In the genomic region with DNA sequence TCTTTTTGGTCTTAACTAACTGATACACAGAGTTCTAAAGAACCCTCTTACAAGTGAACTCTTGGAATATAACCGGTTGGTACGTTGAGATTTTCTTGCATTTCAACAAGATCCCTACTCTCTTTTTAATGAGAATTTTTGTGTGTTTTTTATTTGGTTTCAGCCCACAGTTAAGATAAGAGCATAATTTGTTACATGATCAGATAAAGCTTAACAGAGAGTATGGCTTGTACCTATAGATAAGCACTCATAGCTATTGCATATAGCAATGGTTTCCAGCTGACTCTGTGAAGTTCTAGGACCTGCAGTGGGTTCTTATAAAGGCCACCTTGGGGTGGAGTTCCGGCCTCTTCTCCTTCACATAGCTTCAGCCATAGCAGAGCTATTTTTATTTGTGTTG, we compare ENCODE assay signal across 8 cellular contexts.
"Had no signal": no experiment of that assay in that cellular context is flagged by ENCODE, and none has a peak within 500 bp of the region (broad histone marks: within the 10 kb centered on the region; RNA-seq: fewer than 3 reads in every experiment).

No MANE protein-coding gene starts in this region.

- ATAC-seq: GM12878 had no signal

- FAIRE-seq: G401.6, GM12878, GM12891, GM12892, GM18507, GM19239 had no signal

- H3K4me3 ChIP-seq: GM12878 had no signal

- DNase-seq: GDM1, GF-D8 had no signal
